ENCODE assay signal across 24 cellular contexts in genomic region chr20:59428006-59428405, GRCh38.
DNase-seq lines count a peak whose midpoint lies in the region; ATAC-seq, FAIRE-seq and TF ChIP-seq lines count a peak whose summit lies in the region.
"Had no signal": no experiment of that assay in that cellular context is flagged by ENCODE, and none has a peak within 500 bp of the region (broad histone marks: within the 10 kb centered on the region; RNA-seq: fewer than 3 reads in every experiment).

No MANE protein-coding gene starts in this region.

- TF ChIP-seq CTCF in HEK293 (tag by site-specific recombination; IDR thresholded peaks at IDR 0.05), result no peak

- CTCF ChIA-PET in HEK293 (lab: Yijun Ruan, JAX), result interaction anchor here (0.5 kb wide), 1 partner anchor 384 kb away, joined by 3 read pairs; no protein-coding TSS in a partner anchor

- H3K4me3 ChIP-seq in HEK293 (ENCODE audit: low read depth, low read length), result no peak overlapping the region
- H3K4me3 ChIP-seq: A549; BLaER1 treated with 17β-estradiol and CSF1 and Interleukin-3, amounts not matched to agents 10 nM and 100 nM; HAP-1 had no signal

- H3K36me3 ChIP-seq in HEK293 (ENCODE audit: control insufficient read depth in 2 of 2, insufficient read depth in 1 of 2, low read length in 2 of 2), result no peaks in the 10 kb centered on the region
- H3K36me3 ChIP-seq: BE2C; BLaER1 treated with 17β-estradiol and CSF1 and Interleukin-3, amounts not matched to agents 10 nM and 100 nM; HAP-1 had no signal

- H3K9me3 ChIP-seq in HEK293 (ENCODE audit: control insufficient read depth, insufficient read depth, low read depth, low read length), result no peaks in the 10 kb centered on the region
- H3K9me3 ChIP-seq: A549; BE2C; BLaER1 treated with 17β-estradiol and CSF1 and Interleukin-3, amounts not matched to agents 10 nM and 100 nM; HAP-1 had no signal

- no peaks in the 10 kb centered on the region for H3K4me1 ChIP-seq in HEK293 (ENCODE audit: control insufficient read depth, insufficient read depth, low read length)
- H3K4me1 ChIP-seq: A549, HAP-1 had no signal

- H3K27ac ChIP-seq in HEK293 (ENCODE audit: extremely low read depth, low read depth, low read length), result no peak overlapping the region
- H3K27ac ChIP-seq: A549 had no signal

- ATAC-seq in GM19395 (IDR thresholded peaks at IDR 0.05; ENCODE audit: unreplicated experiment) (no peak), GM21619 (IDR thresholded peaks at IDR 0.05; ENCODE audit: unreplicated experiment) (no peak)

- DNase-seq in LHCN-M2 (ENCODE audit: low read depth) (peak; percentile 1), myocyte (ENCODE audit: low read depth) (peak; percentile 1), urothelium cell line (ENCODE audit: low spot score) (no peak), islet precursor cell (no peak)
- DNase-seq: 8988T; ACHN; BE2C; CD4-positive, alpha-beta T cell; CD8-positive, alpha-beta memory T cell; DMS 273 treated with DMSO at 0.1 percent for 48 hours; DMS79; EL; GDM1; GOT3 had no signal

- POLR2A ChIA-PET in HEK293 (lab: Yijun Ruan, JAX), result no interaction called here

- FAIRE-seq in urothelium cell line (lab: Jason Lieb, UNC), result peak; percentile 82
- FAIRE-seq: D721Med, GM12891, GM18507, H54 had no signal

TF ChIP-seq in HEK293, 187 proteins besides CTCF, POLR2A, EP300 and RAD21:
- TF ChIP-seq INSM2 (tag by site-specific recombination; IDR thresholded peaks at IDR 0.05) (0 out of 2 replicates have a peak, but pooled peaks have one; percentile 20), ZNF366 (tag by site-specific recombination; conservative IDR thresholded peaks at IDR 0.05) (peak; percentile 40), PRDM1 (tag by site-specific recombination; IDR thresholded peaks at IDR 0.05) (0 out of 2 replicates have a peak, but pooled peaks have one; percentile 6), ZNF600 (tag by site-specific recombination; IDR thresholded peaks at IDR 0.05) (no peak), ZNF24 (tag by site-specific recombination; IDR thresholded peaks at IDR 0.05) (peak; percentile 73)
TF ChIP-seq in HEK293: peak in this region for 4.

Comparison
In these comparisons a context has a peak if more than half of its experiments do, and no peak if none do; other contexts are left out.
1. DNase-seq: peak in LHCN-M2 (single experiment) and myocyte (single experiment); none in urothelium cell line (single experiment) and islet precursor cell (single experiment).